ENCODE assay signal across 14 cellular contexts in the genomic region with DNA sequence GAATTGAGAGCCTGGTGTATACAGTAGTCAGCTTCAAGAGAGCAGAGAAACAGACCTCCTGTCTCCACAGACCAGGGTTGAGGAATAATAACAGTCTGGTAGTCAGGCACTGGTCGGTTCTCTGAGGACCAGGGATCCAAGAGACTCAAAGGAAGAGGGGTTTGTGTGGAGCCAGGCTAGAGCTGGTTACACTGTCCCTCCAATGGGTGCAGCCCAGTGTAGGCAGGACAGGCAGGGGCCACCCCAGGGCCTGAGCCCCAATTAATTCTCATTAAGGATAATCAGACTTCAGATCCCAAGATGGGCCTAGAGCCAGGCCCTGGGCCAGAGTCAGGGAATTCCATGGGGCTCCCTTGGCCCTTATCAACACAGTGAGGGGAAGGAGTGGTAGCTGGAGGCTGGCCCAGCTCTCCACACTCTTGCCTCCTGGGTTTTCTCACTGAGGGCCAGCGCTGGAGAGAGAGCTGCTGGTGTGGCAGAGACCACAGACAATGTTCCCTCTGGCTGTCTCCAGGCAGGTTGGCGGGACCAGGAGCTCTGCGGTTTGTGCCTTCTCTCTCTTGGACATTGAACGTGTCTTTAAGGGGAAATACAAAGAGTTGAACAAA. TPM values are rescaled to one million over a fixed set of nuclear protein-coding genes. Genes with fewer than 3 reads are reported as not detected.
DNase-seq lines count a peak whose midpoint lies in the region; ATAC-seq, FAIRE-seq and TF ChIP-seq lines count a peak whose summit lies in the region.
"Had no signal": no experiment of that assay in that cellular context is flagged by ENCODE, and none has a peak within 500 bp of the region (broad histone marks: within the 10 kb centered on the region; RNA-seq: fewer than 3 reads in every experiment).

No MANE protein-coding gene starts in this region.

- H3K9me3 ChIP-seq in K562 (replicated peaks; ENCODE audit: control insufficient read depth, insufficient read depth, low read depth, low read length) (no peaks in the 10 kb centered on the region), right lobe of liver (no peaks in the 10 kb centered on the region), thyroid gland (no peaks in the 10 kb centered on the region), Peyer's patch (no peaks in the 10 kb centered on the region)

- FAIRE-seq in K562 (lab: Jason Lieb, UNC): peak; percentile 37
- FAIRE-seq: D721Med had no signal

- peak overlapping the region; percentile 82 for H3K4me2 ChIP-seq in K562 (ENCODE audit: insufficient read depth, low read length)

- in situ Hi-C loops in K562 (cut with MboI): no loop called here

- H3K9me1 ChIP-seq in K562 (ENCODE audit: control insufficient read depth, insufficient read depth, low read length): no peaks in the 10 kb centered on the region

- peaks cover 4% of the 10 kb centered on the region for H3K9me3 Mint-ChIP-seq in activated T-cell treated with anti-CD3 and anti-CD28 coated beads, Interleukin-2, amount 50 U/mL, for 4 hours

- no peak for TF ChIP-seq EP300 in K562 (IDR thresholded peaks at IDR 0.05; ENCODE audit: low read length)

- peak overlapping the region; percentile 19 for H3K4me3 Mint-ChIP-seq in activated T-cell treated with anti-CD3 and anti-CD28 coated beads, Interleukin-2, amount 50 U/mL, for 4 hours

- H3K36me3 ChIP-seq in K562 (ENCODE audit: control insufficient read depth, insufficient read depth, low read length): no peaks in the 10 kb centered on the region
- H3K36me3 ChIP-seq in right lobe of liver: no peaks in the 10 kb centered on the region
- no peaks in the 10 kb centered on the region for H3K36me3 ChIP-seq in thyroid gland
- no peaks in the 10 kb centered on the region for H3K36me3 ChIP-seq in Peyer's patch

- 64% methylated on average over 5 of the region's 5 CpGs for WGBS in K562 (ENCODE audit: insufficient coverage, low coverage, missing lambda C conversion rate)
- WGBS in right lobe of liver (ENCODE audit: insufficient coverage, low coverage, low lambda C conversion rate, missing lambda C conversion rate): 90% methylated on average over 3 of the region's 5 CpGs
- 38% methylated on average over 5 of the region's 5 CpGs for WGBS in thyroid gland, 2 donors

- no peaks in the 10 kb centered on the region for H3K79me2 ChIP-seq in K562 (ENCODE audit: control insufficient read depth, insufficient read depth, low read length)

- BruUV-seq in K562 (replicated peaks; lab: Mats Ljungman, UMichigan): no TSS peak

- peaks cover 7% of the 10 kb centered on the region for H3K36me3 Mint-ChIP-seq in activated T-cell treated with anti-CD3 and anti-CD28 coated beads, Interleukin-2, amount 50 U/mL, for 4 hours (ENCODE audit: insufficient read depth)

- H3K27me3 ChIP-seq in K562 (ENCODE audit: control insufficient read depth in 2 of 2, insufficient read depth in 2 of 2, low read length in 2 of 2): no peaks in the 10 kb centered on the region
- H3K27me3 ChIP-seq in right lobe of liver: no peaks in the 10 kb centered on the region
- H3K27me3 ChIP-seq in thyroid gland: no peaks in the 10 kb centered on the region
- no peaks in the 10 kb centered on the region for H3K27me3 ChIP-seq in Peyer's patch

- peaks cover 63% of the 10 kb centered on the region for H3K4me1 Mint-ChIP-seq in activated T-cell treated with anti-CD3 and anti-CD28 coated beads, Interleukin-2, amount 50 U/mL, for 4 hours (ENCODE audit: low read depth)

- peak overlapping the region in 1 of 2 experiments; percentile 40; a peak in 2 of 4 replicates for H3K9ac ChIP-seq in K562 (ENCODE audit: insufficient read depth in 1 of 2, low read depth in 2 of 2, low read length in 2 of 2)

- H3K4me3 ChIP-seq in K562: no peak overlapping the region
- H3K4me3 ChIP-seq in right lobe of liver: no peak overlapping the region
- H3K4me3 ChIP-seq in thyroid gland (replicated peaks in 1 of 3): no peak overlapping the region
- H3K4me3 ChIP-seq in Peyer's patch: no peak overlapping the region

- CTCF ChIA-PET in K562 (lab: Yijun Ruan, JAX; ENCODE audit: low intra/inter-chr PET ratio): no interaction called here

- H3K27me3 Mint-ChIP-seq in activated T-cell treated with anti-CD3 and anti-CD28 coated beads, Interleukin-2, amount 50 U/mL, for 4 hours (ENCODE audit: low read depth): no peaks in the 10 kb centered on the region

- intact Hi-C loops in K562 (cut with micrococcal nuclease): no loop called here
- intact Hi-C loops in right lobe of liver (cut with DNase I): no loop called here
- intact Hi-C loops in thyroid gland (cut with DNase I): no loop called here

- no peaks in the 10 kb centered on the region for H4K20me1 ChIP-seq in K562 (replicated peaks; ENCODE audit: control insufficient read depth, insufficient read depth, low read length)

- POLR2A ChIA-PET in K562 (lab: Yijun Ruan, JAX): interaction anchor here (1.6 kb wide), 1 partner anchor 120 kb away, joined by 3 read pairs; a partner anchor contains a TSS

- DNase-seq in activated T-cell treated with anti-CD3 and anti-CD28 coated beads, Interleukin-2, amount 50 U/mL, for 4 hours: no peak
- no peak for DNase-seq in activated T-cell treated with anti-CD3 and anti-CD28 coated beads for 4 hours
- DNase-seq in K562 (ENCODE audit: extremely low read depth in 1 of 4, low spot score in 3 of 4): no peak
- peak in 1 of 3 donors; percentile 48 for DNase-seq in right lobe of liver
- DNase-seq in thyroid gland: peak; percentile 89 to 92
- no peak for DNase-seq in NCI-H2029 (lab: John Stamatoyannopoulos, UW)
- DNase-seq in Peyer's patch: no peak
- DNase-seq: ACHN, amniotic stem cell, foreskin fibroblast, NCI-H2081, SHP77 treated with DMSO at 0.1 percent for 48 hours had no signal

- no peak for ATAC-seq in activated T-cell treated with anti-CD3 and anti-CD28 coated beads, Interleukin-2, amount 50 U/mL, for 4 hours
- ATAC-seq in K562: no peak; the same call in 2 of the 3 replicates
- ATAC-seq in right lobe of liver: no peak
- ATAC-seq in GM19395 (IDR thresholded peaks at IDR 0.05; ENCODE audit: unreplicated experiment): no peak

- H3K4me1 ChIP-seq in K562 (replicated peaks in 1 of 2; ENCODE audit: control insufficient read depth in 2 of 2, insufficient read depth in 2 of 2, low read length in 2 of 2): peaks cover 17 to 23% of the 10 kb centered on the region in 2 experiments
- H3K4me1 ChIP-seq in right lobe of liver: peaks cover 0 to 7% (median 0%) of the 10 kb centered on the region in 4 donors
- H3K4me1 ChIP-seq in thyroid gland: peaks cover 23 to 43% of the 10 kb centered on the region in 2 donors
- H3K4me1 ChIP-seq in Peyer's patch: peaks cover 0 to 16% (median 0%) of the 10 kb centered on the region in 4 donors

- peak overlapping the region; percentile 30; the same call in 1 of the 3 replicates for H3K27ac ChIP-seq in K562 (ENCODE audit: extremely low read depth, low read depth, low read length)
- peak overlapping the region in 2 of 3 donors; percentile 66 to 69 for H3K27ac ChIP-seq in right lobe of liver
- H3K27ac ChIP-seq in thyroid gland: peak overlapping the region; percentile 58 to 82 (median 68)
- H3K27ac ChIP-seq in Peyer's patch: no peak overlapping the region

- peak overlapping the region; percentile 51 for H2AFZ ChIP-seq in K562 (ENCODE audit: low read depth, low read length)

- no peak for TF ChIP-seq RAD21 in K562 (CRISPR knock-in tag; conservative IDR thresholded peaks at IDR 0.05 in 1 of 2, IDR thresholded peaks at IDR 0.05 in 1 of 2)

- TF ChIP-seq CTCF in K562 (IDR thresholded peaks at IDR 0.05 in 2 of 3, conservative IDR thresholded peaks at IDR 0.05 in 1 of 3; ENCODE audit: insufficient read depth in 2 of 3, low read depth in 1 of 3, low read length in 3 of 3) (no peak), right lobe of liver (IDR thresholded peaks at IDR 0.05) (no peak), thyroid gland (IDR thresholded peaks at IDR 0.05) (no peak), Peyer's patch (IDR thresholded peaks at IDR 0.05) (no peak)

- TF ChIP-seq POLR2A in K562 (conservative IDR thresholded peaks at IDR 0.05) (no peak), right lobe of liver (IDR thresholded peaks at IDR 0.05) (no peak), thyroid gland (IDR thresholded peaks at IDR 0.05) (no peak), Peyer's patch (IDR thresholded peaks at IDR 0.05) (no peak)

RNA-seq across cellular contexts. Expression of a gene that starts 9.1 kb away (rescaled TPM):
- 10 to 100 TPM; 31.7 to 51.5 (median 37.1) TPM for total RNA-seq in activated T-cell treated with anti-CD3 and anti-CD28 coated beads, Interleukin-2, amount 50 U/mL, for 4 hours
- 2.6 and 4.3 TPM in 2 replicates for total RNA-seq in K562 (2011; cell fraction: chromatin; rRNA removed; ENCODE audit: low replicate concordance)
- 3.5 and 4.1 TPM in 2 replicates for total RNA-seq in K562 (2011; cell fraction: nucleolus; rRNA removed)
- total RNA-seq in K562 (2011; cell fraction: nucleoplasm; rRNA removed): 3.1 and 4.4 TPM in 2 replicates
- 0.45 and 0.49 TPM in 2 replicates for total RNA-seq in K562 (2014; rRNA removed)
- 0.38 and 0.40 TPM in 2 replicates for total RNA-seq in K562 (2014; rRNA removed; fragmentation: Illumina TruSeq; extraction: Trizol)
- total RNA-seq in K562 (2015; rRNA removed; fragmentation: Illumina TruSeq; extraction: Trizol): 0.40 and 0.72 TPM in 2 replicates
- total RNA-seq in K562 (2021): 1.4 and 1.9 TPM in 2 replicates
- polyA plus RNA-seq in K562 (2011; rRNA removed): 1.7 and 3.2 TPM in 2 replicates
- polyA plus RNA-seq in K562 (2011; cell fraction: cytosol; rRNA removed): 2.0 and 2.8 TPM in 2 replicates
- 15.5 and 18.8 TPM in 2 replicates for polyA plus RNA-seq in K562 (2011; cell fraction: nucleus; rRNA removed)
- polyA plus RNA-seq in K562 (2012): 0.77 and 2.6 TPM in 2 replicates
- 0.79 and 1.1 TPM in 2 replicates for polyA plus RNA-seq in K562 (2014; fragmentation: Illumina TruSeq; extraction: Trizol)
- under 1 TPM; 0.04 to 0.06 TPM for polyA plus RNA-seq in K562 (2014; fragmentation: Nextera tagmentation; extraction: Ambion mirVana)
- polyA plus RNA-seq in K562 (2014; rRNA removed): 1.0 and 1.5 TPM in 2 replicates
- 0.53 and 0.96 TPM in 2 replicates for polyA minus RNA-seq in K562 (2011; rRNA and poly(A)+ RNA removed)
- polyA minus RNA-seq in K562 (2011; cell fraction: cytosol; rRNA and poly(A)+ RNA removed): 1.7 and 2.1 TPM in 2 replicates
- polyA minus RNA-seq in K562 (2011; cell fraction: nucleus; rRNA and poly(A)+ RNA removed): 1.3 and 2.0 TPM in 2 replicates
- total RNA-seq in right lobe of liver: 1 to 10 TPM in 4 of 6 experiments, under 1 TPM in 2; 0.62 to 2.6 (median 1.3) TPM
- 10 to 100 TPM; 21.5 to 50.8 (median 37.5) TPM for total RNA-seq in thyroid gland
- 10 to 100 TPM in 1 of 4 donors, 1 to 10 TPM in 3; 1.5 to 19.0 (median 3.2) TPM for total RNA-seq in Peyer's patch

RNA-seq across cellular contexts. Expression of a gene that starts 31.4 kb away (rescaled TPM):
- 10 to 100 TPM; 61.3 to 79.7 (median 73.0) TPM for total RNA-seq in activated T-cell treated with anti-CD3 and anti-CD28 coated beads, Interleukin-2, amount 50 U/mL, for 4 hours
- total RNA-seq in K562 (2011; cell fraction: chromatin; rRNA removed; ENCODE audit: low replicate concordance): 27.5 and 49.0 TPM in 2 replicates
- 26.7 and 31.0 TPM in 2 replicates for total RNA-seq in K562 (2011; cell fraction: nucleolus; rRNA removed)
- 35.9 and 47.6 TPM in 2 replicates for total RNA-seq in K562 (2011; cell fraction: nucleoplasm; rRNA removed)
- total RNA-seq in K562 (2014; rRNA removed): 9.0 and 13.9 TPM in 2 replicates
- total RNA-seq in K562 (2014; rRNA removed; fragmentation: Illumina TruSeq; extraction: Trizol): 11.9 and 12.2 TPM in 2 replicates
- total RNA-seq in K562 (2015; rRNA removed; fragmentation: Illumina TruSeq; extraction: Trizol): 12.2 and 12.5 TPM in 2 replicates
- total RNA-seq in K562 (2021): 12.7 and 16.2 TPM in 2 replicates
- polyA plus RNA-seq in K562 (2011; rRNA removed): 21.8 and 27.7 TPM in 2 replicates
- polyA plus RNA-seq in K562 (2011; cell fraction: cytosol; rRNA removed): 18.8 and 22.8 TPM in 2 replicates
- polyA plus RNA-seq in K562 (2011; cell fraction: nucleus; rRNA removed): 22.5 and 23.8 TPM in 2 replicates
- 8.6 and 12.8 TPM in 2 replicates for polyA plus RNA-seq in K562 (2012)
- polyA plus RNA-seq in K562 (2014; fragmentation: Illumina TruSeq; extraction: Trizol): 22.8 and 25.2 TPM in 2 replicates
- polyA plus RNA-seq in K562 (2014; fragmentation: Nextera tagmentation; extraction: Ambion mirVana): 1 to 10 TPM; 4.4 to 7.5 TPM
- 11.2 and 12.8 TPM in 2 replicates for polyA plus RNA-seq in K562 (2014; rRNA removed)
- polyA minus RNA-seq in K562 (2011; rRNA and poly(A)+ RNA removed): 22.9 and 29.2 TPM in 2 replicates
- polyA minus RNA-seq in K562 (2011; cell fraction: cytosol; rRNA and poly(A)+ RNA removed): 9.1 and 11.3 TPM in 2 replicates
- polyA minus RNA-seq in K562 (2011; cell fraction: nucleus; rRNA and poly(A)+ RNA removed): 7.4 and 9.0 TPM in 2 replicates
- total RNA-seq in right lobe of liver: 10 to 100 TPM; 19.1 to 30.5 (median 20.0) TPM
- total RNA-seq in thyroid gland: 10 to 100 TPM; 14.5 to 19.7 (median 17.7) TPM
- total RNA-seq in Peyer's patch: 10 to 100 TPM; 15.7 to 40.6 (median 33.7) TPM

RNA-seq across cellular contexts. Expression of a gene that starts 48.0 kb away (rescaled TPM):
- total RNA-seq in activated T-cell treated with anti-CD3 and anti-CD28 coated beads, Interleukin-2, amount 50 U/mL, for 4 hours: 100 to 1,000 TPM; 113 to 162 (median 124) TPM
- total RNA-seq in K562 (2011; cell fraction: chromatin; rRNA removed; ENCODE audit: low replicate concordance): 84.8 and 209 TPM in 2 replicates
- 154 and 172 TPM in 2 replicates for total RNA-seq in K562 (2011; cell fraction: nucleolus; rRNA removed)
- total RNA-seq in K562 (2011; cell fraction: nucleoplasm; rRNA removed): 95.4 and 117 TPM in 2 replicates
- total RNA-seq in K562 (2014; rRNA removed) (250 and 267 TPM in 2 replicates), K562 (2014; rRNA removed; fragmentation: Illumina TruSeq; extraction: Trizol) (41.3 and 44.0 TPM in 2 replicates), K562 (2015; rRNA removed; fragmentation: Illumina TruSeq; extraction: Trizol) (89.1 and 97.7 TPM in 2 replicates), K562 (2021) (347 and 354 TPM in 2 replicates), right lobe of liver (100 to 1,000 TPM in 3 of 6 experiments, 10 to 100 TPM in 3; 79.4 to 129 (median 98.8) TPM), thyroid gland (100 to 1,000 TPM; 235 to 412 (median 327) TPM), Peyer's patch (100 to 1,000 TPM; 201 to 295 (median 211) TPM)
- polyA plus RNA-seq in K562 (2011; rRNA removed) (88.2 and 129 TPM in 2 replicates), K562 (2014; fragmentation: Illumina TruSeq; extraction: Trizol) (77.1 and 104 TPM in 2 replicates), K562 (2014; fragmentation: Nextera tagmentation; extraction: Ambion mirVana) (1 to 10 TPM in 1 of 2 experiments, under 1 TPM in 1; 1.00 to 4.5 TPM), K562 (2014; rRNA removed) (123 and 166 TPM in 2 replicates)
- 116 and 274 TPM in 2 replicates for polyA plus RNA-seq in K562 (2011; cell fraction: cytosol; rRNA removed)
- 154 and 164 TPM in 2 replicates for polyA plus RNA-seq in K562 (2011; cell fraction: nucleus; rRNA removed)
- 193 TPM in 2 replicates for polyA plus RNA-seq in K562 (2012)
- 104 and 109 TPM in 2 replicates for polyA minus RNA-seq in K562 (2011; rRNA and poly(A)+ RNA removed)
- polyA minus RNA-seq in K562 (2011; cell fraction: cytosol; rRNA and poly(A)+ RNA removed): 151 and 176 TPM in 2 replicates
- polyA minus RNA-seq in K562 (2011; cell fraction: nucleus; rRNA and poly(A)+ RNA removed): 47.4 and 69.6 TPM in 2 replicates

RNA-seq across cellular contexts. Expression of a gene that starts 50.3 kb away (rescaled TPM):
- total RNA-seq in activated T-cell treated with anti-CD3 and anti-CD28 coated beads, Interleukin-2, amount 50 U/mL, for 4 hours: 100 to 1,000 TPM; 184 to 201 (median 192) TPM
- total RNA-seq in K562 (2011; cell fraction: chromatin; rRNA removed; ENCODE audit: low replicate concordance): 31.8 and 57.2 TPM in 2 replicates
- total RNA-seq in K562 (2011; cell fraction: nucleolus; rRNA removed): 34.9 and 36.7 TPM in 2 replicates
- total RNA-seq in K562 (2011; cell fraction: nucleoplasm; rRNA removed): 40.1 and 51.5 TPM in 2 replicates
- total RNA-seq in K562 (2014; rRNA removed) (88.4 and 88.8 TPM in 2 replicates), K562 (2014; rRNA removed; fragmentation: Illumina TruSeq; extraction: Trizol) (44.2 and 50.3 TPM in 2 replicates), K562 (2015; rRNA removed; fragmentation: Illumina TruSeq; extraction: Trizol) (61.5 and 63.0 TPM in 2 replicates), K562 (2021) (69.8 and 71.0 TPM in 2 replicates), right lobe of liver (10 to 100 TPM; 21.8 to 33.8 (median 24.8) TPM), thyroid gland (100 to 1,000 TPM in 3 of 4 donors, 10 to 100 TPM in 1; 73.6 to 121 (median 107) TPM), Peyer's patch (10 to 100 TPM; 39.9 to 52.8 (median 43.6) TPM)
- polyA plus RNA-seq in K562 (2011; rRNA removed) (74.1 and 79.0 TPM in 2 replicates), K562 (2014; fragmentation: Illumina TruSeq; extraction: Trizol) (80.5 and 82.2 TPM in 2 replicates), K562 (2014; fragmentation: Nextera tagmentation; extraction: Ambion mirVana) (10 to 100 TPM in 1 of 2 experiments, 1 to 10 TPM in 1; 9.4 to 18.9 TPM), K562 (2014; rRNA removed) (89.5 and 92.9 TPM in 2 replicates)
- polyA plus RNA-seq in K562 (2011; cell fraction: cytosol; rRNA removed): 146 and 169 TPM in 2 replicates
- 53.6 and 54.3 TPM in 2 replicates for polyA plus RNA-seq in K562 (2011; cell fraction: nucleus; rRNA removed)
- polyA plus RNA-seq in K562 (2012): 52.9 and 60.4 TPM in 2 replicates
- 28.4 and 28.8 TPM in 2 replicates for polyA minus RNA-seq in K562 (2011; rRNA and poly(A)+ RNA removed)
- 22.6 and 27.6 TPM in 2 replicates for polyA minus RNA-seq in K562 (2011; cell fraction: cytosol; rRNA and poly(A)+ RNA removed)
- polyA minus RNA-seq in K562 (2011; cell fraction: nucleus; rRNA and poly(A)+ RNA removed): 7.7 and 9.9 TPM in 2 replicates

Comparison
In these comparisons a context has a peak if more than half of its experiments do, and no peak if none do; other contexts are left out.
1. DNase-seq: peak in thyroid gland (2 of 2); none in activated T-cell treated with anti-CD3 and anti-CD28 coated beads, Interleukin-2, amount 50 U/mL, for 4 hours (single experiment), activated T-cell treated with anti-CD3 and anti-CD28 coated beads for 4 hours (single experiment), K562 (0 of 4), NCI-H2029 (single experiment) and Peyer's patch (0 of 3).
2. H3K27ac ChIP-seq: peak in K562 (single experiment), right lobe of liver (2 of 3) and thyroid gland (3 of 3); none in Peyer's patch (0 of 4).